In genomic region chr1:60983701-60984065, GRCh38 we compare ENCODE assay signal across 25 cellular contexts.
DNase-seq lines count a peak whose midpoint lies in the region; ATAC-seq, FAIRE-seq and TF ChIP-seq lines count a peak whose summit lies in the region.
"Had no signal": no experiment of that assay in that cellular context is flagged by ENCODE, and none has a peak within 500 bp of the region (broad histone marks: within the 10 kb centered on the region; RNA-seq: fewer than 3 reads in every experiment).

No MANE protein-coding gene starts in this region.

- no peak for ATAC-seq in left cardiac atrium
- ATAC-seq in lower lobe of right lung: peak; percentile 18 to 22
- no peak for ATAC-seq in HG02642 (IDR thresholded peaks at IDR 0.05; ENCODE audit: poor library complexity, unreplicated experiment)
- ATAC-seq: A549; activated CD8-positive, alpha-beta T cell treated with anti-CD3 and anti-CD28 coated beads, Interleukin-2, amount 10 ng/mL, durations not matched to agents 7 days and 5 days; effector memory CD8-positive, alpha-beta T cell; HCT116 had no signal

- H3K4me3 ChIP-seq in left ventricle myocardium inferior (no peak overlapping the region), lower lobe of right lung (no peak overlapping the region), skeletal muscle tissue (ENCODE audit: low read length in 3 of 3) (no peak overlapping the region)
- H3K4me3 ChIP-seq: A549, lung, SK-N-MC had no signal

- H3K27me3 ChIP-seq in left ventricle myocardium inferior (ENCODE audit: low read depth): no peaks in the 10 kb centered on the region
- H3K27me3 ChIP-seq in lower lobe of right lung (ENCODE audit: low read depth): no peaks in the 10 kb centered on the region
- H3K27me3 ChIP-seq in skeletal muscle tissue (ENCODE audit: control insufficient read depth in 3 of 3, insufficient read depth in 3 of 3, low read length in 3 of 3): no peaks in the 10 kb centered on the region
- H3K27me3 ChIP-seq: BE2C had no signal

- H3K36me3 ChIP-seq in left ventricle myocardium inferior (no peaks in the 10 kb centered on the region), lower lobe of right lung (no peaks in the 10 kb centered on the region), skeletal muscle tissue (ENCODE audit: control insufficient read depth in 3 of 3, insufficient read depth in 3 of 3, low read length in 3 of 3) (no peaks in the 10 kb centered on the region)
- H3K36me3 ChIP-seq: BE2C had no signal

- no peak for TF ChIP-seq CTCF in left ventricle myocardium inferior (IDR thresholded peaks at IDR 0.05; ENCODE audit: borderline replicate concordance)
- no peak for TF ChIP-seq CTCF in lower lobe of right lung (IDR thresholded peaks at IDR 0.05)

- H3K27ac ChIP-seq in left ventricle myocardium inferior (replicated peaks) (peak overlapping the region; percentile 80), lower lobe of right lung (peak overlapping the region; percentile 41), skeletal muscle tissue (ENCODE audit: low read depth, low read length) (peak overlapping the region; percentile 67)
- H3K27ac ChIP-seq: A549, SK-N-MC had no signal

- DNase-seq in left ventricle myocardium inferior (no peak), left cardiac atrium (no peak), lower lobe of right lung (no peak), urothelium cell line (ENCODE audit: low spot score) (no peak), NCI-H2107 treated with DMSO at 0.1 percent for 48 hours (lab: John Stamatoyannopoulos, UW; ENCODE audit: unreplicated experiment) (no peak), NCI-H2196 (lab: John Stamatoyannopoulos, UW; ENCODE audit: unreplicated experiment) (no peak)
- DNase-seq: activated CD8-positive, alpha-beta T cell treated with anti-CD3 and anti-CD28 coated beads, Interleukin-2, amount 10 ng/mL, durations not matched to agents 7 days and 5 days; activated naive CD4-positive, alpha-beta T cell treated with Interleukin-2 at 50 U/mL for 16 hours; activated T-cell treated with anti-CD3 and anti-CD28 coated beads, Interleukin-2, amount 50 U/mL, for 24 hours; BE2C; effector memory CD8-positive, alpha-beta T cell; glutamatergic neuron; NCI-H1092 treated with DMSO at 0.1 percent for 48 hours; NCI-H2029 treated with DMSO at 0.1 percent for 48 hours; NCI-H446 treated with DMSO at 0.1 percent for 48 hours; NK-92 treated with Interleukin-12 subunit alpha and Interleukin-12 subunit beta, amount 100 ng/mL, for 24 hours; stimulated activated CD4-positive, alpha-beta T cell treated with anti-CD3 and anti-CD28 coated beads, Interleukin-1b, Interleukin-23, amount 100 ng/mL, for 48 hours; stimulated activated naive CD4-positive, alpha-beta T cell treated with Interleukin-2 at 50 U/mL for 16 hours had no signal

- H3K9me3 ChIP-seq in left ventricle myocardium inferior (replicated peaks) (no peaks in the 10 kb centered on the region), lower lobe of right lung (no peaks in the 10 kb centered on the region), skeletal muscle tissue (ENCODE audit: control insufficient read depth in 3 of 3, low read length in 3 of 3) (no peaks in the 10 kb centered on the region)
- H3K9me3 ChIP-seq: A549, BE2C had no signal

- intact Hi-C loops in left ventricle myocardium inferior (cut with micrococcal nuclease) (no loop called here), left cardiac atrium (cut with DNase I) (loop anchor here in 1 of 2 donors (10.0 kb wide), 1 partner anchor 61 kb away; no protein-coding TSS in a partner anchor), lower lobe of right lung (cut with DNase I) (no loop called here)

- FAIRE-seq in urothelium cell line (lab: Jason Lieb, UNC): peak; percentile 13
- FAIRE-seq: A549, astrocyte had no signal

- H3K4me1 ChIP-seq in left ventricle myocardium inferior: peaks cover 30% of the 10 kb centered on the region
- H3K4me1 ChIP-seq in lower lobe of right lung: peaks cover 9% of the 10 kb centered on the region
- peaks cover 3 to 16% (median 14%) of the 10 kb centered on the region in 3 donors for H3K4me1 ChIP-seq in skeletal muscle tissue (ENCODE audit: control insufficient read depth in 3 of 3, insufficient read depth in 3 of 3, low read length in 3 of 3)
- H3K4me1 ChIP-seq: A549, BE2C had no signal

- H3K9ac ChIP-seq in skeletal muscle tissue (ENCODE audit: low read depth in 1 of 3, low read length in 3 of 3): peak overlapping the region in 1 of 3 donors; percentile 41

Comparison
In these comparisons a context has a peak if more than half of its experiments do, and no peak if none do; other contexts are left out.
1. ATAC-seq: peak in lower lobe of right lung (2 of 2); none in left cardiac atrium (0 of 2) and HG02642 (single experiment).
2. Peak in every context shown above with its lines, with median percentiles within 50 percentile points of each other: H3K27ac ChIP-seq.